1 cellular context compared by ENCODE assay signal in the genomic region with DNA sequence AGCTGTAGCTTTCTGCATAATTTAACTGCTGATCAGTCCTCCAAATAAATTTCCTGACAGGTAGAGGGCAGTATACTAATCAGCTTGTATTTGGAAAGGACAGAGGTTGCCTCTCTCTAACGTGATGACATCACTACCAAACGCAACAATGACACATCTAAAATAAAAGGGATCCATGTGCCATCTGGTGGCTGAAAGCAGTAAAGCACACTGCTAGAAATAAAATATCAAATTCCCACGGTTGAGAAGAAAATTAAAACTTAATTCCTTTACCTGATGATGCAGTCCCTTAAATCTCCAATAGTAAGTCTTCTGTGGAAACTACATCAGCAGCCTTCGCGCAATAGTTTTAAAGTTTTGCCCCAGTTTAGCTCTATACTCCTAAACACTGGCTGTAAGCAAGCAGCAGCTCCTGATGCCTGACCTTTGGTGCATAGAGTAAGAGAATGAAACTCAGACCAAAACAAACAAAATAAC.
TF ChIP-seq lines count a peak whose summit lies in the region.

No MANE protein-coding gene starts in this region.

TF ChIP-seq in HepG2, 621 proteins besides CTCF, POLR2A, EP300 and RAD21 (continued from another document and continues in another):
- TF ChIP-seq, protein P1, sequence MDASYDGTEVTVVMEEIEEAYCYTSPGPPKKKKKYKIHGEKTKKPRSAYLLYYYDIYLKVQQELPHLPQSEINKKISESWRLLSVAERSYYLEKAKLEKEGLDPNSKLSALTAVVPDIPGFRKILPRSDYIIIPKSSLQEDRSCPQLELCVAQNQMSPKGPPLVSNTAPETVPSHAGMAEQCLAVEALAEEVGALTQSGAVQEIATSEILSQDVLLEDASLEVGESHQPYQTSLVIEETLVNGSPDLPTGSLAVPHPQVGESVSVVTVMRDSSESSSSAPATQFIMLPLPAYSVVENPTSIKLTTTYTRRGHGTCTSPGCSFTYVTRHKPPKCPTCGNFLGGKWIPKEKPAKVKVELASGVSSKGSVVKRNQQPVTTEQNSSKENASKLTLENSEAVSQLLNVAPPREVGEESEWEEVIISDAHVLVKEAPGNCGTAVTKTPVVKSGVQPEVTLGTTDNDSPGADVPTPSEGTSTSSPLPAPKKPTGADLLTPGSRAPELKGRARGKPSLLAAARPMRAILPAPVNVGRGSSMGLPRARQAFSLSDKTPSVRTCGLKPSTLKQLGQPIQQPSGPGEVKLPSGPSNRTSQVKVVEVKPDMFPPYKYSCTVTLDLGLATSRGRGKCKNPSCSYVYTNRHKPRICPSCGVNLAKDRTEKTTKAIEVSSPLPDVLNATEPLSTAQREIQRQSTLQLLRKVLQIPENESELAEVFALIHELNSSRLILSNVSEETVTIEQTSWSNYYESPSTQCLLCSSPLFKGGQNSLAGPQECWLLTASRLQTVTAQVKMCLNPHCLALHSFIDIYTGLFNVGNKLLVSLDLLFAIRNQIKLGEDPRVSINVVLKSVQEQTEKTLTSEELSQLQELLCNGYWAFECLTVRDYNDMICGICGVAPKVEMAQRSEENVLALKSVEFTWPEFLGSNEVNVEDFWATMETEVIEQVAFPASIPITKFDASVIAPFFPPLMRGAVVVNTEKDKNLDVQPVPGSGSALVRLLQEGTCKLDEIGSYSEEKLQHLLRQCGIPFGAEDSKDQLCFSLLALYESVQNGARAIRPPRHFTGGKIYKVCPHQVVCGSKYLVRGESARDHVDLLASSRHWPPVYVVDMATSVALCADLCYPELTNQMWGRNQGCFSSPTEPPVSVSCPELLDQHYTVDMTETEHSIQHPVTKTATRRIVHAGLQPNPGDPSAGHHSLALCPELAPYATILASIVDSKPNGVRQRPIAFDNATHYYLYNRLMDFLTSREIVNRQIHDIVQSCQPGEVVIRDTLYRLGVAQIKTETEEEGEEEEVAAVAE (CRISPR knock-in tag; IDR thresholded peaks at IDR 0.05; ENCODE audit: borderline replicate concordance) = no peak
- no peak for TF ChIP-seq FLYWCH1 (CRISPR knock-in tag; IDR thresholded peaks at IDR 0.05)
- TF ChIP-seq HOXA5 (CRISPR knock-in tag; IDR thresholded peaks at IDR 0.05) = no peak
- TF ChIP-seq IRX3 (CRISPR knock-in tag; IDR thresholded peaks at IDR 0.05; ENCODE audit: borderline replicate concordance, low read depth) = no peak
- TF ChIP-seq KDM2A (CRISPR knock-in tag; IDR thresholded peaks at IDR 0.05; ENCODE audit: borderline replicate concordance, low read depth) = no peak
- TF ChIP-seq MIER3 (CRISPR knock-in tag; IDR thresholded peaks at IDR 0.05; ENCODE audit: borderline replicate concordance) = 0 out of 2 replicates have a peak, but pooled peaks have one; percentile 51
- no peak for TF ChIP-seq SP140L (CRISPR knock-in tag; IDR thresholded peaks at IDR 0.05; ENCODE audit: borderline replicate concordance)
- TF ChIP-seq ZNF788 (CRISPR knock-in tag; IDR thresholded peaks at IDR 0.05; ENCODE audit: borderline replicate concordance) = no peak
- no peak for TF ChIP-seq ZMYM3 (CRISPR knock-in tag; IDR thresholded peaks at IDR 0.05)
- no peak for TF ChIP-seq ZNF7 (CRISPR knock-in tag; IDR thresholded peaks at IDR 0.05)
- TF ChIP-seq NAIF1 (CRISPR knock-in tag; IDR thresholded peaks at IDR 0.05; ENCODE audit: borderline replicate concordance) = no peak
- no peak for TF ChIP-seq SRSF4 (IDR thresholded peaks at IDR 0.05; ENCODE audit: low read depth, low read length, poor library complexity, severe bottlenecking)
- TF ChIP-seq ZNF790 (CRISPR knock-in tag; IDR thresholded peaks at IDR 0.05; ENCODE audit: borderline replicate concordance) = no peak
- TF ChIP-seq ZNF780A (CRISPR knock-in tag; IDR thresholded peaks at IDR 0.05) = no peak
- TF ChIP-seq, protein P2, sequence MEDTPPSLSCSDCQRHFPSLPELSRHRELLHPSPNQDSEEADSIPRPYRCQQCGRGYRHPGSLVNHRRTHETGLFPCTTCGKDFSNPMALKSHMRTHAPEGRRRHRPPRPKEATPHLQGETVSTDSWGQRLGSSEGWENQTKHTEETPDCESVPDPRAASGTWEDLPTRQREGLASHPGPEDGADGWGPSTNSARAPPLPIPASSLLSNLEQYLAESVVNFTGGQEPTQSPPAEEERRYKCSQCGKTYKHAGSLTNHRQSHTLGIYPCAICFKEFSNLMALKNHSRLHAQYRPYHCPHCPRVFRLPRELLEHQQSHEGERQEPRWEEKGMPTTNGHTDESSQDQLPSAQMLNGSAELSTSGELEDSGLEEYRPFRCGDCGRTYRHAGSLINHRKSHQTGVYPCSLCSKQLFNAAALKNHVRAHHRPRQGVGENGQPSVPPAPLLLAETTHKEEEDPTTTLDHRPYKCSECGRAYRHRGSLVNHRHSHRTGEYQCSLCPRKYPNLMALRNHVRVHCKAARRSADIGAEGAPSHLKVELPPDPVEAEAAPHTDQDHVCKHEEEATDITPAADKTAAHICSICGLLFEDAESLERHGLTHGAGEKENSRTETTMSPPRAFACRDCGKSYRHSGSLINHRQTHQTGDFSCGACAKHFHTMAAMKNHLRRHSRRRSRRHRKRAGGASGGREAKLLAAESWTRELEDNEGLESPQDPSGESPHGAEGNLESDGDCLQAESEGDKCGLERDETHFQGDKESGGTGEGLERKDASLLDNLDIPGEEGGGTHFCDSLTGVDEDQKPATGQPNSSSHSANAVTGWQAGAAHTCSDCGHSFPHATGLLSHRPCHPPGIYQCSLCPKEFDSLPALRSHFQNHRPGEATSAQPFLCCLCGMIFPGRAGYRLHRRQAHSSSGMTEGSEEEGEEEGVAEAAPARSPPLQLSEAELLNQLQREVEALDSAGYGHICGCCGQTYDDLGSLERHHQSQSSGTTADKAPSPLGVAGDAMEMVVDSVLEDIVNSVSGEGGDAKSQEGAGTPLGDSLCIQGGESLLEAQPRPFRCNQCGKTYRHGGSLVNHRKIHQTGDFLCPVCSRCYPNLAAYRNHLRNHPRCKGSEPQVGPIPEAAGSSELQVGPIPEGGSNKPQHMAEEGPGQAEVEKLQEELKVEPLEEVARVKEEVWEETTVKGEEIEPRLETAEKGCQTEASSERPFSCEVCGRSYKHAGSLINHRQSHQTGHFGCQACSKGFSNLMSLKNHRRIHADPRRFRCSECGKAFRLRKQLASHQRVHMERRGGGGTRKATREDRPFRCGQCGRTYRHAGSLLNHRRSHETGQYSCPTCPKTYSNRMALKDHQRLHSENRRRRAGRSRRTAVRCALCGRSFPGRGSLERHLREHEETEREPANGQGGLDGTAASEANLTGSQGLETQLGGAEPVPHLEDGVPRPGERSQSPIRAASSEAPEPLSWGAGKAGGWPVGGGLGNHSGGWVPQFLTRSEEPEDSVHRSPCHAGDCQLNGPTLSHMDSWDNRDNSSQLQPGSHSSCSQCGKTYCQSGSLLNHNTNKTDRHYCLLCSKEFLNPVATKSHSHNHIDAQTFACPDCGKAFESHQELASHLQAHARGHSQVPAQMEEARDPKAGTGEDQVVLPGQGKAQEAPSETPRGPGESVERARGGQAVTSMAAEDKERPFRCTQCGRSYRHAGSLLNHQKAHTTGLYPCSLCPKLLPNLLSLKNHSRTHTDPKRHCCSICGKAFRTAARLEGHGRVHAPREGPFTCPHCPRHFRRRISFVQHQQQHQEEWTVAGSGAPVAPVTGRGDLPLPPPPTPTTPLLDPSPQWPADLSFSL (CRISPR knock-in tag; IDR thresholded peaks at IDR 0.05) = no peak
- TF ChIP-seq, protein P3, sequence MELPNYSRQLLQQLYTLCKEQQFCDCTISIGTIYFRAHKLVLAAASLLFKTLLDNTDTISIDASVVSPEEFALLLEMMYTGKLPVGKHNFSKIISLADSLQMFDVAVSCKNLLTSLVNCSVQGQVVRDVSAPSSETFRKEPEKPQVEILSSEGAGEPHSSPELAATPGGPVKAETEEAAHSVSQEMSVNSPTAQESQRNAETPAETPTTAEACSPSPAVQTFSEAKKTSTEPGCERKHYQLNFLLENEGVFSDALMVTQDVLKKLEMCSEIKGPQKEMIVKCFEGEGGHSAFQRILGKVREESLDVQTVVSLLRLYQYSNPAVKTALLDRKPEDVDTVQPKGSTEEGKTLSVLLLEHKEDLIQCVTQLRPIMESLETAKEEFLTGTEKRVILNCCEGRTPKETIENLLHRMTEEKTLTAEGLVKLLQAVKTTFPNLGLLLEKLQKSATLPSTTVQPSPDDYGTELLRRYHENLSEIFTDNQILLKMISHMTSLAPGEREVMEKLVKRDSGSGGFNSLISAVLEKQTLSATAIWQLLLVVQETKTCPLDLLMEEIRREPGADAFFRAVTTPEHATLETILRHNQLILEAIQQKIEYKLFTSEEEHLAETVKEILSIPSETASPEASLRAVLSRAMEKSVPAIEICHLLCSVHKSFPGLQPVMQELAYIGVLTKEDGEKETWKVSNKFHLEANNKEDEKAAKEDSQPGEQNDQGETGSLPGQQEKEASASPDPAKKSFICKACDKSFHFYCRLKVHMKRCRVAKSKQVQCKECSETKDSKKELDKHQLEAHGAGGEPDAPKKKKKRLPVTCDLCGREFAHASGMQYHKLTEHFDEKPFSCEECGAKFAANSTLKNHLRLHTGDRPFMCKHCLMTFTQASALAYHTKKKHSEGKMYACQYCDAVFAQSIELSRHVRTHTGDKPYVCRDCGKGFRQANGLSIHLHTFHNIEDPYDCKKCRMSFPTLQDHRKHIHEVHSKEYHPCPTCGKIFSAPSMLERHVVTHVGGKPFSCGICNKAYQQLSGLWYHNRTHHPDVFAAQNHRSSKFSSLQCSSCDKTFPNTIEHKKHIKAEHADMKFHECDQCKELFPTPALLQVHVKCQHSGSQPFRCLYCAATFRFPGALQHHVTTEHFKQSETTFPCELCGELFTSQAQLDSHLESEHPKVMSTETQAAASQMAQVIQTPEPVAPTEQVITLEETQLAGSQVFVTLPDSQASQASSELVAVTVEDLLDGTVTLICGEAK (IDR thresholded peaks at IDR 0.05) = no peak
- TF ChIP-seq, protein P3 (CRISPR knock-in tag; IDR thresholded peaks at IDR 0.05) = no peak
- TF ChIP-seq ZNF883 (CRISPR knock-in tag; IDR thresholded peaks at IDR 0.05; ENCODE audit: not compliant biosample characterization) = no peak
- TF ChIP-seq ZNF33A (CRISPR knock-in tag; IDR thresholded peaks at IDR 0.05; ENCODE audit: borderline replicate concordance) = no peak
- no peak for TF ChIP-seq ZNF367 (CRISPR knock-in tag; IDR thresholded peaks at IDR 0.05; ENCODE audit: borderline replicate concordance)
- TF ChIP-seq GTF2F1 (IDR thresholded peaks at IDR 0.05; ENCODE audit: low read length) = no peak
- no peak for TF ChIP-seq CAMTA2 (CRISPR knock-in tag; IDR thresholded peaks at IDR 0.05; ENCODE audit: borderline replicate concordance)
- TF ChIP-seq ZNF782 (CRISPR knock-in tag; IDR thresholded peaks at IDR 0.05; ENCODE audit: borderline replicate concordance) = no peak
- no peak for TF ChIP-seq ZNF775 (CRISPR knock-in tag; IDR thresholded peaks at IDR 0.05; ENCODE audit: borderline replicate concordance)
- TF ChIP-seq, protein P4, sequence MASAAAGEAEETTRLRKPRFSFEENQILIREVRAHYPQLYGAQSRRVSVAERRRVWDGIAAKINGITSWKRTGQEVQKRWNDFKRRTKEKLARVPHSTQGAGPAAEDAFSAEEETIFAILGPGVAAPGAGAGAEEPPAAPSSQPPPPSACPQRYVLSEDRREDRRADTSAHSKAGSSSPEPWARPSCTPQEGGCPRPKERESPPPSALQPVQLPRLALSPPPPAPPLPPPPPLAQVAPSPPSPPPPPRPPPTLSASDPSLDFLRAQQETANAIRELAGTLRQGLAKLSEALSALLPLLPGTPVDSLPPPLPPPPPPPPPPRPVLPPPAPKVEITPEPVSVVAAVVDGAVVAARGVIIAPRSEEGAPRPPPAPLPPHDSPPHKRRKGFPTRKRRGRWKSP (CRISPR knock-in tag; IDR thresholded peaks at IDR 0.05) = no peak
- TF ChIP-seq ZNF235 (CRISPR knock-in tag; IDR thresholded peaks at IDR 0.05; ENCODE audit: borderline replicate concordance) = no peak
- no peak for TF ChIP-seq ZFAT (CRISPR knock-in tag; conservative IDR thresholded peaks at IDR 0.05)
- TF ChIP-seq ZBTB46 (CRISPR knock-in tag; IDR thresholded peaks at IDR 0.05; ENCODE audit: borderline replicate concordance) = no peak
- TF ChIP-seq ZNF543 (CRISPR knock-in tag; IDR thresholded peaks at IDR 0.05) = no peak
- no peak for TF ChIP-seq REL (CRISPR knock-in tag; conservative IDR thresholded peaks at IDR 0.05)
